8 cellular contexts compared by ENCODE assay signal in genomic region chr7:64187408-64187807, GRCh38. TPM values are rescaled to one million over a fixed set of nuclear protein-coding genes. Genes with fewer than 3 reads are reported as not detected.
"Had no signal": no experiment of that assay in that cellular context is flagged by ENCODE, and none has a peak within 500 bp of the region (broad histone marks: within the 10 kb centered on the region; RNA-seq: fewer than 3 reads in every experiment).

No MANE protein-coding gene starts in this region.

- DNase-seq: IMR-90 had no signal

- H3K4me3 ChIP-seq: K562 had no signal

- H3K27ac Mint-ChIP-seq: IgD-negative memory B cell had no signal

- H3K4me3 Mint-ChIP-seq: IgD-negative memory B cell had no signal

- ATAC-seq: HepG2, K562 had no signal

- H3K27ac ChIP-seq: HL-60 had no signal

- FAIRE-seq: HepG2, HTR-8/SVneo, K562 had no signal

RNA-seq across cellular contexts. Expression of gene ZNF735, which starts 19.6 kb away (rescaled TPM):
- total RNA-seq: HepG2, HT-29, HT1080, IMR-90, K562 had no signal
- polyA plus RNA-seq: HepG2, IgD-negative memory B cell, IMR-90, K562 had no signal

RNA-seq across cellular contexts. Expression of gene ZNF679, which starts 40.9 kb away (rescaled TPM):
- total RNA-seq: HepG2, HT-29, HT1080, IMR-90, K562 had no signal
- polyA plus RNA-seq: HepG2, IgD-negative memory B cell, IMR-90, K562 had no signal
